Comparison of ENCODE assay signal across 8 cellular contexts in genomic region chr19:57465680-57466381, GRCh38. TPM values are rescaled to one million over a fixed set of nuclear protein-coding genes. Genes with fewer than 3 reads are reported as not detected.
DNase-seq lines count a peak whose midpoint lies in the region; ATAC-seq, FAIRE-seq and TF ChIP-seq lines count a peak whose summit lies in the region.

No MANE protein-coding gene starts in this region.

- H3K27ac Mint-ChIP-seq in activated naive CD4-positive, alpha-beta T cell treated with anti-CD3 and anti-CD28 coated beads, Interleukin-2, amount 50 U/mL, for 72 hours, result no peak overlapping the region

- H3K9me3 ChIP-seq in mucosa of descending colon (peaks cover 81% of the 10 kb centered on the region), pancreas (peaks cover 0 to 9% (median 0%) of the 10 kb centered on the region in 4 donors), tibial artery (peaks cover 9 to 100% (median 67%) of the 10 kb centered on the region in 3 donors)

- WGBS in pancreas, 2 donors, result 73 to 83% methylated on average over 5 of the region's 5 CpGs

- peaks cover 40 to 57% of the 10 kb centered on the region in 2 donors for H3K36me3 Mint-ChIP-seq in activated naive CD4-positive, alpha-beta T cell treated with anti-CD3 and anti-CD28 coated beads, Interleukin-2, amount 50 U/mL, for 72 hours

- DNase-seq in NCI-H2171 treated with DMSO at 0.1 percent for 48 hours (lab: John Stamatoyannopoulos, UW) (peak; percentile 3), NCI-H2171 (lab: John Stamatoyannopoulos, UW) (no peak), MV-4-11 (lab: John Stamatoyannopoulos, UW) (peak; percentile 57), mucosa of descending colon (peak in 1 of 3 donors; percentile 25), activated T-cell treated with anti-CD3 and anti-CD28 coated beads for 4 hours (no peak), pancreas (no peak), tibial artery (no peak)
- DNase-seq in activated naive CD4-positive, alpha-beta T cell treated with anti-CD3 and anti-CD28 coated beads, Interleukin-2, amount 50 U/mL, for 72 hours (ENCODE audit: low spot score in 2 of 2), result peak in 1 of 2 donors; percentile 17

- TF ChIP-seq CTCF in mucosa of descending colon (IDR thresholded peaks at IDR 0.05), result no peak
- TF ChIP-seq CTCF in pancreas (IDR thresholded peaks at IDR 0.05), result no peak
- no peak for TF ChIP-seq CTCF in tibial artery (IDR thresholded peaks at IDR 0.05)

- no peak overlapping the region for H3K4me3 ChIP-seq in mucosa of descending colon
- no peak overlapping the region for H3K4me3 ChIP-seq in pancreas
- no peak overlapping the region for H3K4me3 ChIP-seq in tibial artery

- intact Hi-C loops in mucosa of descending colon (cut with DNase I, micrococcal nuclease) (no loop called here), pancreas (cut with DNase I) (no loop called here), tibial artery (cut with DNase I; ENCODE audit: low total_unique reads) (no loop called here)

- no peak for FAIRE-seq in pancreas (lab: Jason Lieb, UNC)

- H3K27me3 ChIP-seq in pancreas (no peaks in the 10 kb centered on the region), tibial artery (no peaks in the 10 kb centered on the region)

- peaks cover 45 to 58% of the 10 kb centered on the region in 2 donors for H3K9me3 Mint-ChIP-seq in activated naive CD4-positive, alpha-beta T cell treated with anti-CD3 and anti-CD28 coated beads, Interleukin-2, amount 50 U/mL, for 72 hours

- H3K4me1 ChIP-seq in mucosa of descending colon (ENCODE audit: low read depth) (no peaks in the 10 kb centered on the region), pancreas (no peaks in the 10 kb centered on the region), tibial artery (no peaks in the 10 kb centered on the region)

- H3K36me3 ChIP-seq in mucosa of descending colon (ENCODE audit: low read depth) (no peaks in the 10 kb centered on the region), pancreas (no peaks in the 10 kb centered on the region), tibial artery (peaks cover 27 to 62% (median 53%) of the 10 kb centered on the region in 3 donors)

- peak; percentile 55 to 66 for ATAC-seq in activated naive CD4-positive, alpha-beta T cell treated with anti-CD3 and anti-CD28 coated beads, Interleukin-2, amount 50 U/mL, for 72 hours
- peak; percentile 73 for ATAC-seq in mucosa of descending colon
- ATAC-seq in pancreas, result no peak

- no peak overlapping the region for H3K27ac ChIP-seq in pancreas
- no peak overlapping the region for H3K27ac ChIP-seq in tibial artery

RNA-seq across cellular contexts. Expression of gene VN1R1, which starts 8.9 kb away (rescaled TPM):
- total RNA-seq in activated naive CD4-positive, alpha-beta T cell treated with anti-CD3 and anti-CD28 coated beads, Interleukin-2, amount 50 U/mL, for 72 hours, result under 1 TPM; 0.14 to 0.36 TPM
- 1 to 10 TPM in 1 of 3 donors, not detected in 2; 2.2 TPM for total RNA-seq in mucosa of descending colon
- total RNA-seq in pancreas, result under 1 TPM; 0.12 to 0.32 (median 0.27) TPM
- polyA plus RNA-seq in pancreas, result under 1 TPM; 0.11 to 0.80 TPM

RNA-seq across cellular contexts. Expression of gene ZNF772, which starts 11.5 kb away (rescaled TPM):
- 1 to 10 TPM; 4.1 to 7.8 TPM for total RNA-seq in activated naive CD4-positive, alpha-beta T cell treated with anti-CD3 and anti-CD28 coated beads, Interleukin-2, amount 50 U/mL, for 72 hours
- total RNA-seq in mucosa of descending colon (1 to 10 TPM; 2.9 to 10.0 (median 5.9) TPM), pancreas (1 to 10 TPM; 2.3 to 8.9 (median 4.1) TPM)
- polyA plus RNA-seq in pancreas, result 1 to 10 TPM; 1.3 to 2.0 TPM

RNA-seq across cellular contexts. Expression of gene ZNF419, which starts 21.7 kb away (rescaled TPM):
- 1 to 10 TPM; 3.7 to 6.8 TPM for total RNA-seq in activated naive CD4-positive, alpha-beta T cell treated with anti-CD3 and anti-CD28 coated beads, Interleukin-2, amount 50 U/mL, for 72 hours
- total RNA-seq in mucosa of descending colon, result 1 to 10 TPM; 3.9 to 8.4 (median 5.2) TPM
- total RNA-seq in pancreas, result 1 to 10 TPM; 1.7 to 4.4 (median 3.0) TPM
- polyA plus RNA-seq in pancreas, result 1 to 10 TPM; 3.5 to 7.6 TPM

RNA-seq across cellular contexts. Expression of gene ZNF749, which starts 30.7 kb away (rescaled TPM):
- 10 to 100 TPM; 11.8 to 15.9 TPM for total RNA-seq in activated naive CD4-positive, alpha-beta T cell treated with anti-CD3 and anti-CD28 coated beads, Interleukin-2, amount 50 U/mL, for 72 hours
- 1 to 10 TPM; 4.7 to 8.7 (median 8.0) TPM for total RNA-seq in mucosa of descending colon
- total RNA-seq in pancreas, result 1 to 10 TPM; 4.2 to 7.2 (median 5.2) TPM
- polyA plus RNA-seq in pancreas, result 1 to 10 TPM; 2.1 to 4.5 TPM

RNA-seq across cellular contexts. Expression of gene ZNF773, which starts 33.9 kb away (rescaled TPM):
- total RNA-seq in activated naive CD4-positive, alpha-beta T cell treated with anti-CD3 and anti-CD28 coated beads, Interleukin-2, amount 50 U/mL, for 72 hours, result 1 to 10 TPM; 4.2 to 7.0 TPM
- total RNA-seq in mucosa of descending colon (1 to 10 TPM; 5.7 to 6.9 (median 6.9) TPM), pancreas (1 to 10 TPM; 2.6 to 4.0 (median 3.2) TPM)
- 1 to 10 TPM in 1 of 2 donors, under 1 TPM in 1; 0.99 to 3.6 TPM for polyA plus RNA-seq in pancreas

Comparison
In these comparisons a context has a peak if more than half of its experiments do, and no peak if none do; other contexts are left out.
1. DNase-seq: peak in NCI-H2171 treated with DMSO at 0.1 percent for 48 hours (single experiment) and MV-4-11 (single experiment); none in NCI-H2171 (single experiment), activated T-cell treated with anti-CD3 and anti-CD28 coated beads for 4 hours (single experiment), pancreas (0 of 6) and tibial artery (0 of 2).
2. ATAC-seq: peak in activated naive CD4-positive, alpha-beta T cell treated with anti-CD3 and anti-CD28 coated beads, Interleukin-2, amount 50 U/mL, for 72 hours (2 of 2) and mucosa of descending colon (single experiment); none in pancreas (0 of 4).